1 cellular context compared by ENCODE assay signal in the genomic region with DNA sequence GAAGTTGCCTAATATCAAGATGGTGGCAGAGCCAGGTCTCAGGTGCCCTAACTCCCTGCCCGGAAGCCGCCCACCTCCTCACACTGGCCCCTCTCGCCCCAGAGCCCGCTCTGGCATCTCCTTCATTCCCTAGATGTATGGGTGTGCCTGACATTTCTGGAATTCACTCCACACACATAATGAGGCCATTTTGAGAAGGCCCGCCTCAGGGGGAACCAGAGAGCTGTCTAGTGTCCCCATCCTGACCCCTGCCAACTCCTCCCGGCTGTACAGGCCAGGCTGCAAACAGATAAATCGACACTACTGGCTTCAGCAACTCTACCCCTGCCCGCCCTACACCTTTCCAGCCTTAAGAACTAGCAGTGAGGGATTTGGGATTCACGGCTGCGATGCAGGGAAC.
TF ChIP-seq lines count a peak whose summit lies in the region.

No MANE protein-coding gene starts in this region.

TF ChIP-seq in IMR-90, 13 proteins besides CTCF, POLR2A, EP300 and RAD21:
- TF ChIP-seq MAZ (IDR thresholded peaks at IDR 0.05; ENCODE audit: borderline replicate concordance, low read depth, low read length), result no peak
- no peak for TF ChIP-seq CHD1 (IDR thresholded peaks at IDR 0.05; ENCODE audit: low read depth, low read length)
- no peak for TF ChIP-seq RFX5 (IDR thresholded peaks at IDR 0.05; ENCODE audit: low read depth, low read length)
- TF ChIP-seq CEBPB (IDR thresholded peaks at IDR 0.05; ENCODE audit: low read depth, low read length), result no peak
- TF ChIP-seq MXI1 (IDR thresholded peaks at IDR 0.05; ENCODE audit: borderline replicate concordance, low read depth, low read length), result no peak
- no peak for TF ChIP-seq RCOR1 (IDR thresholded peaks at IDR 0.05; ENCODE audit: insufficient replicate concordance, low read length)
TF ChIP-seq in IMR-90: peak in this region for 0.
